8 cellular contexts compared by ENCODE assay signal in the genomic region with DNA sequence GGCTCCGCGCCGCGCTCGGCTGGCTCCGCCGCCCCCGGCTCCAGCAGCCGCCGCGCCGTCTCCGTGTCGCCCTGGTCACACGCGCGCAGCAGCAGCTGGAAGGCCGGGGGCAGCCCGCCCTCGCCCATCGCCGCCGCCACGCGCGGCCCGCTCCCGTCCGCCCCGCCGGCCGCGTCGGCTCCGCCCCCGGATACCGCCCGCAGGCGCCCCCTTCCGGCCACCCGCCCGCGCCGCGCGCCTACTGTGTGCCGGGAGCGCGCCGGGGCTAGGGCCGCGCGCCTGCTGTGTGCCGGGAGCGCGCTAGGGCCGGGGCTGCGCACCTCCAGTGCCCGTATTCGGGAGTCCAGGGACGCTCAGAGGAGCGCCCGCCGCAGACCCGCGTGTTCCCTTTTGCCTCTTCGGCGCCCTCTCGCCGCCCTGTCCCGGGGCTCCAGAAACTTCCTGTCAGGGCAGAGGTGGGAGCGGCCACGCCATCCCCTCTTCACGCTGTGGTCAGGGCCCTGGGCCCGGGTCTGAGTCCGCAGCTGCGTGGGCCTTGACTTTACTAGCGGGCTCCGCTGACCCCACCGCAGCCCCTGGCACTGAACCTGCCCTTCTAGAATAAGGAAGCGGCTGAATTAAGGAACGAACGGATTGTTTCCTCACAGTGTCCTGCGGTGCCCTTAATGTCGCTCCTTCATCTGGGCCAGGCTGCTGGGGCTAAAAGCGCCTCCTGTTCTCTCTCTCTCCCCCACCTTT. TPM values are rescaled to one million over a fixed set of nuclear protein-coding genes. Genes with fewer than 3 reads are reported as not detected.
A peak's percentile ranks its signal among the peaks of the same experiment; 100 is the strongest.
DNase-seq lines count a peak whose midpoint lies in the region; ATAC-seq, FAIRE-seq and TF ChIP-seq lines count a peak whose summit lies in the region.

A gene (minus strand): TSS at position 192 of the 738 bp plus-strand sequence. CDS start 64 bp downstream, at position 128.

- H3K56ac ChIP-seq in H1 (replicated peaks; ENCODE audit: insufficient read length, low read depth, low read length) (no peak within 1 kb of the TSS), mesendoderm (ENCODE audit: low read length) (peak within 1 kb of the TSS; percentile 92)

- H3K9ac ChIP-seq in H1 (replicated peaks in 1 of 4; ENCODE audit: extremely low read depth in 1 of 4, low read depth in 3 of 4, low read length in 3 of 4) (peak within 1 kb of the TSS; percentile 29 to 81 (median 46); a peak in 6 of 7 replicates), mesendoderm (ENCODE audit: low read length) (peak within 1 kb of the TSS; percentile 85)

- H3K9me3 ChIP-seq in AG04450 (ENCODE audit: control insufficient read depth, insufficient read depth, low read length) (peaks cover 5% of the 10 kb centered on the region), H1 (ENCODE audit: insufficient read depth in 2 of 2, low read depth in 1 of 2, low read length in 1 of 2) (no peaks in the 10 kb centered on the region)

- H3K79me1 ChIP-seq in H1 (ENCODE audit: low read depth, low read length) (peaks cover 17% of the 10 kb centered on the region), mesendoderm (ENCODE audit: low read length) (peaks cover 13% of the 10 kb centered on the region)

- TF ChIP-seq CTCF in AG04450 (IDR thresholded peaks at IDR 0.05; ENCODE audit: low read depth, low read length): no peak; the same call in 1 of the 2 replicates
- peak; percentile 56 to 67 (median 59) for TF ChIP-seq CTCF in H1 (IDR thresholded peaks at IDR 0.05; ENCODE audit: control extremely low read depth in 1 of 3, insufficient read depth in 1 of 3, low read depth in 1 of 3, low read length in 3 of 3)

- no peak within 1 kb of the TSS for H2BK120ac ChIP-seq in H1 (replicated peaks; ENCODE audit: low read depth, low read length)
- H2BK120ac ChIP-seq in mesendoderm (ENCODE audit: low read depth, low read length): no peak within 1 kb of the TSS

- H3K23ac ChIP-seq in H1 (ENCODE audit: insufficient read length) (no peak within 1 kb of the TSS), mesendoderm (ENCODE audit: low read length) (peak within 1 kb of the TSS; percentile 10)

- H3K4me3 ChIP-seq in AG04450 (ENCODE audit: low read depth, low read length) (peak within 1 kb of the TSS; percentile 65), H1 (ENCODE audit: extremely low read depth in 1 of 4, insufficient read depth in 2 of 4, low read depth in 3 of 4, low read length in 4 of 4) (peak within 1 kb of the TSS; percentile 63 to 82 (median 68)), mesendoderm (ENCODE audit: low read length) (peak within 1 kb of the TSS; percentile 45)

- H3K27me3 ChIP-seq in AG04450 (ENCODE audit: control insufficient read depth, insufficient read depth, low read length): peaks cover 7% of the 10 kb centered on the region
- no peaks in the 10 kb centered on the region; a peak in 1 of 7 replicates for H3K27me3 ChIP-seq in H1 (replicated peaks in 1 of 4; ENCODE audit: control insufficient read depth in 3 of 4, extremely low read depth in 1 of 4, insufficient read depth in 3 of 4, low read length in 3 of 4)
- H3K27me3 ChIP-seq in mesendoderm (ENCODE audit: insufficient read depth, low read length, poor library complexity): no peaks in the 10 kb centered on the region

- CTCF ChIA-PET in AG04450 (lab: Charles Lee) (interaction anchor here (0.6 to 1.0 kb wide), 3 partner anchors 21 to 350 kb away, joined by 3 to 5 read pairs (median 3); no protein-coding TSS in a partner anchor), H1 (lab: Charles Lee; ENCODE audit: partially characterized antibody) (interaction anchor here (0.8 to 1.9 kb wide), 2 partner anchors 10 to 32 kb away, joined by 3 to 8 read pairs; a partner anchor contains a TSS)
- CTCF ChIA-PET in activated CD8-positive, alpha-beta memory T cell treated with anti-CD3 and anti-CD28 coated beads for 36 hours (lab: Charles Lee): interaction anchor here (1.6 kb wide), 1 partner anchor 10 kb away, joined by 6 read pairs; no protein-coding TSS in a partner anchor

- H3K14ac ChIP-seq in H1 (ENCODE audit: insufficient read length): no peak within 1 kb of the TSS

- no peak within 1 kb of the TSS for H3K4ac ChIP-seq in H1 (replicated peaks; ENCODE audit: insufficient read length, low read depth, low read length)
- H3K4ac ChIP-seq in mesendoderm (ENCODE audit: low read depth, low read length): peak within 1 kb of the TSS; percentile 49

- no peak for FAIRE-seq in H1 (lab: Jason Lieb, UNC)

- peak in 1 of 2 experiments; percentile 16; a peak in 1 of 4 replicates for TF ChIP-seq RAD21 in H1 (IDR thresholded peaks at IDR 0.05 in 1 of 2, conservative IDR thresholded peaks at IDR 0.05 in 1 of 2; ENCODE audit: low read depth in 2 of 2, low read length in 2 of 2)

- H3K27ac ChIP-seq in AG04450 (ENCODE audit: low read depth, low read length): peak within 1 kb of the TSS; percentile 21
- H3K27ac ChIP-seq in H1 (ENCODE audit: low read depth, low read length): no peak within 1 kb of the TSS; the same call in 1 of the 2 replicates
- H3K27ac ChIP-seq in mesendoderm (ENCODE audit: low read depth, low read length): no peak within 1 kb of the TSS

- H4K20me1 ChIP-seq in H1 (replicated peaks in 1 of 2; ENCODE audit: control insufficient read depth in 1 of 2, insufficient read depth in 2 of 2, low read length in 2 of 2): peaks cover 7 to 11% of the 10 kb centered on the region in 2 experiments

- H3K36me3 ChIP-seq in H1 (ENCODE audit: control insufficient read depth in 2 of 4, insufficient read depth in 4 of 4, low read length in 3 of 4): no peaks in the 10 kb centered on the region
- H3K36me3 ChIP-seq in mesendoderm (ENCODE audit: control insufficient read depth, insufficient read depth, low read length): no peaks in the 10 kb centered on the region

- 0 out of 2 replicates have a peak within 1 kb of the TSS, but pooled peaks have one; percentile 33 for H2AK5ac ChIP-seq in H1 (ENCODE audit: low read depth, low read length)
- no peak within 1 kb of the TSS for H2AK5ac ChIP-seq in mesendoderm (ENCODE audit: low read length)

- no peak within 1 kb of the TSS; the same call in 1 of the 2 replicates for H2AFZ ChIP-seq in H1 (ENCODE audit: low read length)

- peaks cover 7% of the 10 kb centered on the region; the same call in 1 of the 2 replicates for H3K23me2 ChIP-seq in H1 (ENCODE audit: low read depth, low read length)

- TF ChIP-seq POLR2A in H1 (IDR thresholded peaks at IDR 0.05; ENCODE audit: control extremely low read depth in 1 of 2, low read depth in 2 of 2, low read length in 2 of 2): peak in 1 of 2 experiments; percentile 59; a peak in 2 of 3 replicates

- H4K5ac ChIP-seq in H1 (ENCODE audit: insufficient read length, low read depth, low read length): peak within 1 kb of the TSS; percentile 18
- H4K5ac ChIP-seq in mesendoderm (ENCODE audit: low read length): no peak within 1 kb of the TSS

- H2BK5ac ChIP-seq in H1 (ENCODE audit: low read depth, low read length) (no peak within 1 kb of the TSS; the same call in 1 of the 2 replicates), mesendoderm (ENCODE audit: low read length) (no peak within 1 kb of the TSS)

- H3K4me2 ChIP-seq in H1 (ENCODE audit: insufficient read depth in 1 of 2, low read depth in 2 of 2, low read length in 2 of 2) (peak within 1 kb of the TSS; percentile 77 to 90), mesendoderm (ENCODE audit: low read length) (peak within 1 kb of the TSS; percentile 79)

- H3K18ac ChIP-seq in H1 (ENCODE audit: extremely low read depth, low read length) (peak within 1 kb of the TSS; percentile 90), mesendoderm (ENCODE audit: low read length) (peak within 1 kb of the TSS; percentile 96)

- H3K4me1 ChIP-seq in H1 (replicated peaks in 1 of 4; ENCODE audit: control insufficient read depth in 3 of 4, insufficient read depth in 4 of 4, low read length in 3 of 4) (peaks cover 5 to 20% (median 7%) of the 10 kb centered on the region in 4 experiments), mesendoderm (ENCODE audit: control insufficient read depth, low read depth, low read length) (peaks cover 17% of the 10 kb centered on the region)

- H4K8ac ChIP-seq in H1 (ENCODE audit: extremely low read depth, insufficient read depth, low read length) (peak within 1 kb of the TSS; percentile 71; the same call in 1 of the 2 replicates), mesendoderm (ENCODE audit: low read depth, low read length) (peak within 1 kb of the TSS; percentile 30)

- peak; percentile 81 for ATAC-seq in GM18519 (IDR thresholded peaks at IDR 0.05; ENCODE audit: low FRiP score, unreplicated experiment)
- ATAC-seq in HG03095 (IDR thresholded peaks at IDR 0.05; ENCODE audit: unreplicated experiment): peak; percentile 94

- WGBS in H1 (ENCODE audit: extremely low coverage in 1 of 2, insufficient coverage in 1 of 2, insufficient read length in 1 of 2, insufficient replicate concordance in 2 of 2, low coverage in 1 of 2, low lambda C conversion rate in 2 of 2, missing lambda C conversion rate in 1 of 2), 2 experiments: 7% methylated on average over 39 of the region's 86 CpGs; no CpG with 5 or more reads in 1 of the 2 experiments
- no CpG with 5 or more reads among the region's 86 CpGs for WGBS in mesendoderm (ENCODE audit: extremely low coverage, insufficient coverage, low lambda C conversion rate)

- POLR2A ChIA-PET in AG04450 (lab: Yijun Ruan, JAX) (no interaction called here), H1 (lab: Charles Lee; ENCODE audit: partially characterized antibody) (interaction anchor here (3.2 kb wide), 1 partner anchor 10 kb away, joined by 16 read pairs; no protein-coding TSS in a partner anchor)
- POLR2A ChIA-PET in activated CD8-positive, alpha-beta memory T cell treated with anti-CD3 and anti-CD28 coated beads for 36 hours (lab: Charles Lee): no interaction called here

- peak; percentile 27 for DNase-seq in AG04450 (ENCODE audit: low read depth, low spot score)
- peak; percentile 28 for DNase-seq in NCI-H748 treated with DMSO at 0.1 percent for 48 hours (lab: John Stamatoyannopoulos, UW)
- peak in 1 of 2 experiments; percentile 95 for DNase-seq in H1 (ENCODE audit: low read depth in 1 of 2, low spot score in 2 of 2)
- DNase-seq in mesendoderm: peak; percentile 84
- peak; percentile 73 for DNase-seq in stimulated activated CD8-positive, alpha-beta memory T cell treated with anti-CD3 and anti-CD28 coated beads, Interleukin-12 subunit alpha, Interleukin-12 subunit beta, amount 100 ng/mL, for 4 hours (ENCODE audit: low read depth)

- H2BK12ac ChIP-seq in H1 (ENCODE audit: low read depth, low read length): peak within 1 kb of the TSS; percentile 3; the same call in 1 of the 2 replicates

- 0 out of 2 replicates have a peak within 1 kb of the TSS, but pooled peaks have one; percentile 50 for H2BK15ac ChIP-seq in H1 (ENCODE audit: low read length)
- peak within 1 kb of the TSS; percentile 27 for H2BK15ac ChIP-seq in mesendoderm (replicated peaks; ENCODE audit: low read depth)

- H2BK20ac ChIP-seq in H1 (ENCODE audit: low read length): no peak within 1 kb of the TSS

- peak within 1 kb of the TSS; percentile 88 for H4K91ac ChIP-seq in H1 (replicated peaks; ENCODE audit: insufficient read length, low read length)

- no peak for TF ChIP-seq EP300 in H1 (IDR thresholded peaks at IDR 0.05; ENCODE audit: borderline replicate concordance in 1 of 2, low read depth in 2 of 2, low read length in 2 of 2)

- H3K79me2 ChIP-seq in H1 (ENCODE audit: control insufficient read depth in 1 of 2, insufficient read depth in 2 of 2, low read length in 2 of 2) (peaks cover 0 to 32% of the 10 kb centered on the region in 2 experiments; a peak in 3 of 4 replicates), mesendoderm (ENCODE audit: control insufficient read depth, insufficient read depth, low read length) (peaks cover 13% of the 10 kb centered on the region)

RNA-seq across cellular contexts. Expression of the gene that starts here (rescaled TPM):
- polyA plus RNA-seq in AG04450 (2011; rRNA removed): 10.5 and 12.4 TPM in 2 replicates
- polyA minus RNA-seq in AG04450 (2011; rRNA and poly(A)+ RNA removed): 10.4 and 12.1 TPM in 2 replicates
- total RNA-seq in activated CD8-positive, alpha-beta memory T cell treated with anti-CD3 and anti-CD28 coated beads for 36 hours: 10 to 100 TPM; 21.2 to 23.2 TPM
- total RNA-seq in H1 (2021; fragmentation: NEBNext Ultra II Directional; extraction: Animal tissue kit (Norgen Biotek cat#: 25700)): 56.3 and 61.2 TPM in 2 replicates
- 34.1 and 50.9 TPM in 2 replicates for polyA plus RNA-seq in H1 (2011; rRNA removed)
- polyA plus RNA-seq in H1 (2011; cell fraction: cytosol; rRNA removed): 47.0 TPM
- 79.5 TPM for polyA plus RNA-seq in H1 (2011; cell fraction: nucleus; rRNA removed)
- 44.2 to 49.3 TPM (median 45.6 TPM) in 4 replicates for polyA plus RNA-seq in H1 (2012, experiment 1 of 2)
- 50.8 TPM for polyA plus RNA-seq in H1 (2012, experiment 2 of 2)
- 48.4 TPM for polyA plus RNA-seq in H1 (2013, experiment 1 of 2)
- 49.8 TPM for polyA plus RNA-seq in H1 (2013, experiment 2 of 2)
- 36.8 and 37.5 TPM in 2 replicates for polyA minus RNA-seq in H1 (2011; rRNA and poly(A)+ RNA removed)
- polyA minus RNA-seq in H1 (2011; cell fraction: cytosol; rRNA and poly(A)+ RNA removed): 30.2 TPM
- 44.6 TPM for polyA minus RNA-seq in H1 (2011; cell fraction: nucleus; rRNA and poly(A)+ RNA removed)
- 34.5 TPM for polyA plus RNA-seq in mesendoderm (2013, experiment 1 of 2)
- 36.6 TPM for polyA plus RNA-seq in mesendoderm (2013, experiment 2 of 2)
